8 cellular contexts compared by ENCODE assay signal in genomic region chr17:58335779-58336455, GRCh38. TPM values are rescaled to one million over a fixed set of nuclear protein-coding genes. Genes with fewer than 3 reads are reported as not detected.
DNase-seq lines count a peak whose midpoint lies in the region; ATAC-seq and TF ChIP-seq lines count a peak whose summit lies in the region.

No MANE protein-coding gene starts in this region.

- H3K27ac Mint-ChIP-seq in endothelial cell (ENCODE audit: unreplicated experiment), result peak overlapping the region; percentile 32

- no peak for DNase-seq in endothelial cell (ENCODE audit: low spot score)
- peak; percentile 81 for DNase-seq in stimulated activated CD4-positive, alpha-beta T cell treated with anti-CD3 and anti-CD28 coated beads, Interleukin-1b, Interleukin-23, amount 100 ng/mL, for 48 hours
- DNase-seq in medulla oblongata (ENCODE audit: extremely low spot score), result no peak

- ATAC-seq in HG03378 (IDR thresholded peaks at IDR 0.05; ENCODE audit: unreplicated experiment) (peak; percentile 21), HG02678 (IDR thresholded peaks at IDR 0.05; ENCODE audit: unreplicated experiment) (no peak), HG02938 (IDR thresholded peaks at IDR 0.05; ENCODE audit: unreplicated experiment) (no peak)
- ATAC-seq in activated CD4-positive, CD25-positive, alpha-beta regulatory T cell treated with anti-CD3 and anti-CD28 coated beads, Interleukin-2, amount 50 U/mL, for 24 hours, result peak; percentile 4 to 7

- no peaks in the 10 kb centered on the region for H3K36me3 Mint-ChIP-seq in endothelial cell (ENCODE audit: low read depth, unreplicated experiment)

- TF ChIP-seq CTCF in endothelial cell (IDR thresholded peaks at IDR 0.05; ENCODE audit: unreplicated experiment), result no peak

- no peaks in the 10 kb centered on the region for H3K9me3 Mint-ChIP-seq in endothelial cell (ENCODE audit: unreplicated experiment)

- peaks cover 14% of the 10 kb centered on the region for H4K20me1 ChIP-seq in BLaER1

- peak overlapping the region; percentile 96 for H3K4me2 ChIP-seq in BLaER1

- peaks cover 58% of the 10 kb centered on the region for H3K4me1 ChIP-seq in BLaER1

- peak overlapping the region; percentile 100 for H3K27ac ChIP-seq in BLaER1

- peaks cover 38% of the 10 kb centered on the region for H3K4me1 Mint-ChIP-seq in endothelial cell (ENCODE audit: unreplicated experiment)

- H3K36me3 ChIP-seq in BLaER1, result peaks cover 19% of the 10 kb centered on the region

- peaks cover 9% of the 10 kb centered on the region for H3K27me3 Mint-ChIP-seq in endothelial cell (ENCODE audit: unreplicated experiment)

- H3K4me3 ChIP-seq in BLaER1, result peak overlapping the region; percentile 96

- no peaks in the 10 kb centered on the region for H3K27me3 ChIP-seq in BLaER1

- H3K9ac ChIP-seq in BLaER1, result peak overlapping the region; percentile 100

- peak overlapping the region; percentile 8 for H3K4me3 Mint-ChIP-seq in endothelial cell (ENCODE audit: unreplicated experiment)

- H3K9me3 ChIP-seq in BLaER1, result no peaks in the 10 kb centered on the region; the same call in 1 of the 2 replicates

RNA-seq across cellular contexts. Expression of gene TSPOAP1, which starts 7.3 kb away (rescaled TPM):
- 1.3 TPM for total RNA-seq in endothelial cell (ENCODE audit: unreplicated experiment)

RNA-seq across cellular contexts. Expression of gene SUPT4H1, which starts 16.1 kb away (rescaled TPM):
- 150 TPM for total RNA-seq in endothelial cell (ENCODE audit: unreplicated experiment)

RNA-seq across cellular contexts. Expression of gene MPO, which starts 55.2 kb away (rescaled TPM):
- total RNA-seq in endothelial cell (ENCODE audit: unreplicated experiment), result not detected

Comparison
In these comparisons a context has a peak if more than half of its experiments do, and no peak if none do; other contexts are left out.
1. ATAC-seq: peak in HG03378 (single experiment) and activated CD4-positive, CD25-positive, alpha-beta regulatory T cell treated with anti-CD3 and anti-CD28 coated beads, Interleukin-2, amount 50 U/mL, for 24 hours (2 of 2); none in HG02678 (single experiment) and HG02938 (single experiment).